ENCODE assay signal across 29 cellular contexts in the genomic region with DNA sequence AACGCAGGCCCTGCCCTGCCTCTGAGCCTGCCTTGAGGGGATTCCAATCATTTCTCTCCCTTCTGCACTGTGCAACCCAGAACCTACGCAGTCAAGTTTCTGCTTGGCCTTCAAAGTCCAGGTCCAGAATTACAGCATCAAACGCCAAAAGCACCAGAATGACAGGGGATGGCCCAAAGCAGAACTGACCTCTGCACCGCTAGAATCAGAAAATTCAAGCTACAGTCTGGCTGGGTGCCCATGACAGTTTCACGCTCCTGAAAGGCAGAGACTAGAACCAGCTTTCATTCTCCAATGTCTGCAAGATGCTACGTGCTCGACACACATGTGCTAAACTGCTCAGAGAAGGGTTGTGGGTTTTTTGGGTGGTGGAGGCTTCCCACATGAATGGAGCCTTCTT. TPM values are rescaled to one million over a fixed set of nuclear protein-coding genes. Genes with fewer than 3 reads are reported as not detected.
A peak's percentile ranks its signal among the peaks of the same experiment; 100 is the strongest.
DNase-seq lines count a peak whose midpoint lies in the region; ATAC-seq and TF ChIP-seq lines count a peak whose summit lies in the region.
"Had no signal": no experiment of that assay in that cellular context is flagged by ENCODE, and none has a peak within 500 bp of the region (broad histone marks: within the 10 kb centered on the region; RNA-seq: fewer than 3 reads in every experiment).

No MANE protein-coding gene starts in this region.

- intact Hi-C loops in left ventricle myocardium inferior (cut with micrococcal nuclease): no loop called here
- intact Hi-C loops in right cardiac atrium (cut with DNase I): no loop called here
- intact Hi-C loops in uterus (cut with DNase I; ENCODE audit: low total_unique reads): no loop called here
- intact Hi-C loops in activated CD8-positive, alpha-beta T cell treated with anti-CD3 and anti-CD28 coated beads for 36 hours (cut with micrococcal nuclease): no loop called here

- TF ChIP-seq CTCF in left ventricle myocardium inferior (IDR thresholded peaks at IDR 0.05; ENCODE audit: borderline replicate concordance) (no peak), uterus (IDR thresholded peaks at IDR 0.05) (no peak)
- no peak for TF ChIP-seq CTCF in activated CD8-positive, alpha-beta T cell treated with anti-CD3 and anti-CD28 coated beads for 36 hours (IDR thresholded peaks at IDR 0.05)

- no peak overlapping the region for H3K23ac ChIP-seq in mesenchymal stem cell (ENCODE audit: low read length in 2 of 2)

- H3K27ac ChIP-seq in left ventricle myocardium inferior (replicated peaks) (peak overlapping the region; percentile 59), right cardiac atrium (ENCODE audit: low read length) (no peak overlapping the region), caudate nucleus (ENCODE audit: low read depth, low read length) (peak overlapping the region; percentile 23), mesenchymal stem cell (ENCODE audit: low read length, poor library complexity, severe bottlenecking) (no peak overlapping the region), uterus (peak overlapping the region; percentile 69 to 76)
- H3K27ac ChIP-seq: neural progenitor cell had no signal

- no peak overlapping the region for H2BK120ac ChIP-seq in mesenchymal stem cell (ENCODE audit: low read depth, low read length)

- no peak overlapping the region for H3K4me3 ChIP-seq in left ventricle myocardium inferior
- no peak overlapping the region for H3K4me3 ChIP-seq in right cardiac atrium (ENCODE audit: low read length)
- H3K4me3 ChIP-seq in mesenchymal stem cell (ENCODE audit: insufficient read depth in 1 of 2, low read depth in 1 of 2, low read length in 2 of 2): no peak overlapping the region
- no peak overlapping the region for H3K4me3 ChIP-seq in uterus
- H3K4me3 ChIP-seq: adrenal gland, heart right ventricle, K562, neural progenitor cell had no signal

- POLR2A ChIA-PET in activated CD8-positive, alpha-beta T cell treated with anti-CD3 and anti-CD28 coated beads for 36 hours (lab: Charles Lee): interaction anchor here (1.5 kb wide), 1 partner anchor 22 kb away, joined by 5 read pairs; no protein-coding TSS in a partner anchor

- H3K27me3 ChIP-seq in left ventricle myocardium inferior (ENCODE audit: low read depth) (peaks cover 4% of the 10 kb centered on the region), right cardiac atrium (ENCODE audit: control insufficient read depth, insufficient read depth) (no peaks in the 10 kb centered on the region), mesenchymal stem cell (ENCODE audit: control insufficient read depth in 1 of 2, insufficient read depth in 1 of 2, low read length in 2 of 2) (peaks cover 0 to 19% of the 10 kb centered on the region in 2 experiments), uterus (no peaks in the 10 kb centered on the region)
- H3K27me3 ChIP-seq: adrenal gland had no signal

- H3K27ac Mint-ChIP-seq in activated CD8-positive, alpha-beta T cell treated with anti-CD3 and anti-CD28 coated beads for 36 hours: no peak overlapping the region
- H3K27ac Mint-ChIP-seq: CD4-positive, alpha-beta T cell; T-helper 2 cell treated with Interferon-gamma antibody and Interleukin-4, amounts not matched to agents 5 μg/mL and 100 μg/mL, for 36 hours had no signal

- CTCF ChIA-PET in activated CD8-positive, alpha-beta T cell treated with anti-CD3 and anti-CD28 coated beads for 36 hours (lab: Charles Lee): interaction anchor here (1.0 kb wide), 1 partner anchor 49 kb away, joined by 3 read pairs; no protein-coding TSS in a partner anchor

- H3K36me3 Mint-ChIP-seq in activated CD8-positive, alpha-beta T cell treated with anti-CD3 and anti-CD28 coated beads for 36 hours (ENCODE audit: low read depth): no peaks in the 10 kb centered on the region
- H3K36me3 Mint-ChIP-seq: brain, neural progenitor cell had no signal

- H3K4me1 ChIP-seq in left ventricle myocardium inferior: peaks cover 75% of the 10 kb centered on the region
- H3K4me1 ChIP-seq in right cardiac atrium (ENCODE audit: control insufficient read depth, insufficient read depth, low read length): peaks cover 2% of the 10 kb centered on the region
- H3K4me1 ChIP-seq in mesenchymal stem cell (ENCODE audit: control insufficient read depth, insufficient read depth, low read depth, low read length): peaks cover 62% of the 10 kb centered on the region
- no peaks in the 10 kb centered on the region for H3K4me1 ChIP-seq in uterus

- no peak for TF ChIP-seq POLR2A in uterus (IDR thresholded peaks at IDR 0.05)

- H3K4me3 Mint-ChIP-seq in activated CD8-positive, alpha-beta T cell treated with anti-CD3 and anti-CD28 coated beads for 36 hours: no peak overlapping the region
- H3K4me3 Mint-ChIP-seq: CD4-positive, alpha-beta T cell; H9; memory B cell; neural progenitor cell had no signal

- no peak overlapping the region for H2AFZ ChIP-seq in mesenchymal stem cell (ENCODE audit: low read depth, low read length)
- H2AFZ ChIP-seq: neural progenitor cell had no signal

- WGBS in right cardiac atrium: 69% methylated on average over 7 of the region's 7 CpGs
- 95% methylated on average over 7 of the region's 7 CpGs for WGBS in mesenchymal stem cell

- no peak overlapping the region for H3K14ac ChIP-seq in mesenchymal stem cell (ENCODE audit: low read length in 2 of 2)

- no peak overlapping the region for H3K9ac ChIP-seq in mesenchymal stem cell (ENCODE audit: low read length)
- H3K9ac ChIP-seq: neural progenitor cell had no signal

- H2BK12ac ChIP-seq in mesenchymal stem cell (ENCODE audit: low read length in 2 of 2): peak overlapping the region in 1 of 2 experiments; percentile 16

- H3K9me3 ChIP-seq in left ventricle myocardium inferior (replicated peaks) (no peaks in the 10 kb centered on the region), right cardiac atrium (ENCODE audit: control insufficient read depth, low read length) (no peaks in the 10 kb centered on the region), mesenchymal stem cell (ENCODE audit: control insufficient read depth, low read length) (no peaks in the 10 kb centered on the region), uterus (no peaks in the 10 kb centered on the region)
- H3K9me3 ChIP-seq: adrenal gland, heart right ventricle had no signal

- H3K79me1 ChIP-seq in mesenchymal stem cell (replicated peaks; ENCODE audit: low read length, poor library complexity, severe bottlenecking): peaks cover 13% of the 10 kb centered on the region

- no peak overlapping the region for H2BK5ac ChIP-seq in mesenchymal stem cell (ENCODE audit: low read depth, low read length, poor library complexity, severe bottlenecking)

- no peaks in the 10 kb centered on the region for H3K9me3 Mint-ChIP-seq in activated CD8-positive, alpha-beta T cell treated with anti-CD3 and anti-CD28 coated beads for 36 hours
- H3K9me3 Mint-ChIP-seq: CD4-positive, alpha-beta T cell; H9; memory B cell; neural progenitor cell; stimulated activated naive B cell treated with anti-CD40 and anti-IgM and Interleukin-4, amounts not matched to agents 10 μg/mL and 1 μg/mL and 100 μg/mL, for 72 hours; T-helper 2 cell treated with Interferon-gamma antibody and Interleukin-4, amounts not matched to agents 5 μg/mL and 100 μg/mL, for 36 hours had no signal

- no peak for ATAC-seq in right cardiac atrium
- no peak for ATAC-seq in GM18873 (IDR thresholded peaks at IDR 0.05; ENCODE audit: low FRiP score, unreplicated experiment)
- no peak for ATAC-seq in activated CD8-positive, alpha-beta T cell treated with anti-CD3 and anti-CD28 coated beads for 36 hours
- ATAC-seq: heart right ventricle, K562, Right ventricle myocardium inferior had no signal

- peak overlapping the region; percentile 73 for H2AK5ac ChIP-seq in mesenchymal stem cell (ENCODE audit: low read length, severe bottlenecking)

- H2BK15ac ChIP-seq in mesenchymal stem cell (ENCODE audit: low read depth, poor library complexity, severe bottlenecking): no peak overlapping the region

- H3K27me3 Mint-ChIP-seq in activated CD8-positive, alpha-beta T cell treated with anti-CD3 and anti-CD28 coated beads for 36 hours: peaks cover 24% of the 10 kb centered on the region
- H3K27me3 Mint-ChIP-seq: memory B cell; stimulated activated naive B cell treated with anti-CD40 and anti-IgM and Interleukin-4, amounts not matched to agents 10 μg/mL and 1 μg/mL and 100 μg/mL, for 72 hours had no signal

- H3K36me3 ChIP-seq in left ventricle myocardium inferior (no peaks in the 10 kb centered on the region), mesenchymal stem cell (ENCODE audit: control insufficient read depth in 1 of 2, insufficient read depth in 2 of 2, low read depth in 1 of 2, low read length in 2 of 2) (peaks cover 0 to 10% of the 10 kb centered on the region in 2 experiments), uterus (no peaks in the 10 kb centered on the region)
- H3K36me3 ChIP-seq: adrenal gland, heart right ventricle, neural progenitor cell had no signal

- DNase-seq in left ventricle myocardium inferior (no peak), right cardiac atrium (no peak), caudate nucleus (lab: John Stamatoyannopoulos, UW) (no peak), mesenchymal stem cell (no peak), uterus (no peak), NCI-H2029 (lab: John Stamatoyannopoulos, UW) (no peak)
- no peak for DNase-seq in activated CD8-positive, alpha-beta T cell treated with anti-CD3 and anti-CD28 coated beads for 36 hours
- DNase-seq: 8988T; activated CD4-positive, alpha-beta T cell treated with anti-CD3 and anti-CD28 coated beads for 48 hours; activated naive CD4-positive, alpha-beta T cell; activated T-cell treated with anti-CD3 and anti-CD28 coated beads, Interleukin-2, amount 50 U/mL, for 48 hours; adrenal gland; CD4-positive, alpha-beta T cell; effector memory CD4-positive, alpha-beta T cell; EL; H9; heart right ventricle; kidney glomerular epithelial cell; MM.1S; NCI-H1436 treated with DMSO at 0.1 percent for 48 hours; NCI-H446 treated with DMSO at 0.1 percent for 48 hours; stimulated activated naive B cell treated with anti-CD40 and anti-IgM and Interleukin-4, amounts not matched to agents 10 μg/mL and 1 μg/mL and 100 μg/mL, for 72 hours had no signal

- H3K4me1 Mint-ChIP-seq in activated CD8-positive, alpha-beta T cell treated with anti-CD3 and anti-CD28 coated beads for 36 hours (ENCODE audit: low read depth): peaks cover 20% of the 10 kb centered on the region

- no peak overlapping the region for H3K4ac ChIP-seq in mesenchymal stem cell (ENCODE audit: low read depth in 1 of 2, low read length in 2 of 2)

- H3K4me2 ChIP-seq in mesenchymal stem cell (ENCODE audit: low read length, poor library complexity, severe bottlenecking): no peak overlapping the region
- H3K4me2 ChIP-seq: neural progenitor cell had no signal

- no peak overlapping the region for H4K8ac ChIP-seq in mesenchymal stem cell (ENCODE audit: low read length)

- no peak overlapping the region for H3K18ac ChIP-seq in mesenchymal stem cell (ENCODE audit: low read depth in 1 of 2, low read length in 2 of 2)

- no peak overlapping the region for H4K91ac ChIP-seq in mesenchymal stem cell (ENCODE audit: low read length)

RNA-seq across cellular contexts. Expression of a gene that starts 4.1 kb away (rescaled TPM):
- 3.7 TPM for total RNA-seq in left ventricle myocardium inferior
- total RNA-seq in right cardiac atrium: 1 to 10 TPM; 6.4 to 9.1 (median 7.4) TPM
- 3.1 TPM for polyA plus RNA-seq in right cardiac atrium
- polyA plus RNA-seq in mesenchymal stem cell (2013, experiment 1 of 2): 1.9 TPM
- 1.6 TPM for polyA plus RNA-seq in mesenchymal stem cell (2013, experiment 2 of 2)
- 10 to 100 TPM in 2 of 4 donors, 1 to 10 TPM in 2; 5.0 to 55.0 (median 12.4) TPM for total RNA-seq in uterus
- under 1 TPM; 0.31 to 0.59 TPM for total RNA-seq in activated CD8-positive, alpha-beta T cell treated with anti-CD3 and anti-CD28 coated beads for 36 hours

Comparison
In these comparisons a context has a peak if more than half of its experiments do, and no peak if none do; other contexts are left out.
1. H3K27ac ChIP-seq: peak in left ventricle myocardium inferior (single experiment), caudate nucleus (single experiment) and uterus (2 of 2); none in right cardiac atrium (single experiment) and mesenchymal stem cell (single experiment).